In the genomic region with DNA sequence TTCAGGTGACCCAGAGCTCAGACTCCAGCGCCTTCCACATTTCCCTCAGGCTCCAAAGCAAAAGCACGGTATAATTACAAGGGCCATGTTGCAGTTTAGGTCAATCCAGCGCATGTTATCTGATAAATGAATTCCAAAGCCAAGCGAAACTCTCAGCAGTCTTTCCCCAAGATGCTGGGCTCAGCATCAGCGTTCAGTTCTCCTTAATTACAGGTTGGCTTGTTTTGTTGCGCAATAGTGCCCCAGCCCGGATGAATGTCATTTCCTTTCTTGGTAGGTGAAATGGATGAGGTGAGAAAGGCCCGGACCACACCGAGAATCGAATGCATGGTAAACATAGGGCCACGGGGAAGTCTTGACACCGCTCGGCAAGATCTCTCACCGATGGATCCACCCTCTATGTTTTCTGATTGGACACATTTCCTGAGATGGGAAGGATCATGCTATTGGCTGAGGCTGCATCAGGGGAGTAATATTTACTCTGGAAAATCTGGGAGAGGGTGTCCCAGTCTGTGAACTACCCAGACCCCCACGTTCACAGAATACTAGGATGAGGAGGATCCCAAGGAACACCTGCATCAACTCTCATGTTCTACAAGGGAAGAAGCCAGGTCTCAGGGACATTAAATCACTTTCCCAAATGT, we compare ENCODE assay signal across 2 cellular contexts.
TF ChIP-seq lines count a peak whose summit lies in the region.

No MANE protein-coding gene starts in this region.

TF ChIP-seq in GM23338, 12 proteins besides CTCF, POLR2A, EP300 and RAD21:
- TF ChIP-seq ZNF114 (CRISPR knock-in tag; IDR thresholded peaks at IDR 0.05) (no peak), ETS1 (IDR thresholded peaks at IDR 0.05) (no peak), CREB1 (CRISPR knock-in tag; IDR thresholded peaks at IDR 0.05; ENCODE audit: low read depth) (no peak), EZH2 (IDR thresholded peaks at IDR 0.05; ENCODE audit: low read depth, unreplicated experiment) (no peak), NANOG (IDR thresholded peaks at IDR 0.05; ENCODE audit: borderline replicate concordance) (no peak), STAT1 (IDR thresholded peaks at IDR 0.05; ENCODE audit: unreplicated experiment) (no peak)
- TF ChIP-seq, protein P1, sequence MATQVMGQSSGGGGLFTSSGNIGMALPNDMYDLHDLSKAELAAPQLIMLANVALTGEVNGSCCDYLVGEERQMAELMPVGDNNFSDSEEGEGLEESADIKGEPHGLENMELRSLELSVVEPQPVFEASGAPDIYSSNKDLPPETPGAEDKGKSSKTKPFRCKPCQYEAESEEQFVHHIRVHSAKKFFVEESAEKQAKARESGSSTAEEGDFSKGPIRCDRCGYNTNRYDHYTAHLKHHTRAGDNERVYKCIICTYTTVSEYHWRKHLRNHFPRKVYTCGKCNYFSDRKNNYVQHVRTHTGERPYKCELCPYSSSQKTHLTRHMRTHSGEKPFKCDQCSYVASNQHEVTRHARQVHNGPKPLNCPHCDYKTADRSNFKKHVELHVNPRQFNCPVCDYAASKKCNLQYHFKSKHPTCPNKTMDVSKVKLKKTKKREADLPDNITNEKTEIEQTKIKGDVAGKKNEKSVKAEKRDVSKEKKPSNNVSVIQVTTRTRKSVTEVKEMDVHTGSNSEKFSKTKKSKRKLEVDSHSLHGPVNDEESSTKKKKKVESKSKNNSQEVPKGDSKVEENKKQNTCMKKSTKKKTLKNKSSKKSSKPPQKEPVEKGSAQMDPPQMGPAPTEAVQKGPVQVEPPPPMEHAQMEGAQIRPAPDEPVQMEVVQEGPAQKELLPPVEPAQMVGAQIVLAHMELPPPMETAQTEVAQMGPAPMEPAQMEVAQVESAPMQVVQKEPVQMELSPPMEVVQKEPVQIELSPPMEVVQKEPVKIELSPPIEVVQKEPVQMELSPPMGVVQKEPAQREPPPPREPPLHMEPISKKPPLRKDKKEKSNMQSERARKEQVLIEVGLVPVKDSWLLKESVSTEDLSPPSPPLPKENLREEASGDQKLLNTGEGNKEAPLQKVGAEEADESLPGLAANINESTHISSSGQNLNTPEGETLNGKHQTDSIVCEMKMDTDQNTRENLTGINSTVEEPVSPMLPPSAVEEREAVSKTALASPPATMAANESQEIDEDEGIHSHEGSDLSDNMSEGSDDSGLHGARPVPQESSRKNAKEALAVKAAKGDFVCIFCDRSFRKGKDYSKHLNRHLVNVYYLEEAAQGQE (IDR thresholded peaks at IDR 0.05; ENCODE audit: unreplicated experiment) = no peak

TF ChIP-seq in K562, 482 proteins besides CTCF, POLR2A, EP300 and RAD21:
- TF ChIP-seq HDAC6 (IDR thresholded peaks at IDR 0.05; ENCODE audit: low read depth, low read length) (no peak), CEBPG (CRISPR knock-in tag; IDR thresholded peaks at IDR 0.05) (peak; percentile 94), CEBPG (tag; conservative IDR thresholded peaks at IDR 0.05 in 1 of 2, IDR thresholded peaks at IDR 0.05 in 1 of 2) (peak; percentile 98 to 100), CTBP1 (IDR thresholded peaks at IDR 0.05; ENCODE audit: borderline replicate concordance) (peak; percentile 15; the same call in 1 of the 2 replicates), TGIF2 (CRISPR knock-in tag; IDR thresholded peaks at IDR 0.05) (no peak), ZNF143 (CRISPR knock-in tag; IDR thresholded peaks at IDR 0.05) (no peak), FOS (IDR thresholded peaks at IDR 0.05; ENCODE audit: extremely low read depth, insufficient read length) (no peak), CEBPB (tag; IDR thresholded peaks at IDR 0.05) (peak; percentile 98), ZNF561 (CRISPR knock-in tag; conservative IDR thresholded peaks at IDR 0.05) (no peak), MAFF (IDR thresholded peaks at IDR 0.05; ENCODE audit: low read length) (no peak)
- TF ChIP-seq, protein P2, sequence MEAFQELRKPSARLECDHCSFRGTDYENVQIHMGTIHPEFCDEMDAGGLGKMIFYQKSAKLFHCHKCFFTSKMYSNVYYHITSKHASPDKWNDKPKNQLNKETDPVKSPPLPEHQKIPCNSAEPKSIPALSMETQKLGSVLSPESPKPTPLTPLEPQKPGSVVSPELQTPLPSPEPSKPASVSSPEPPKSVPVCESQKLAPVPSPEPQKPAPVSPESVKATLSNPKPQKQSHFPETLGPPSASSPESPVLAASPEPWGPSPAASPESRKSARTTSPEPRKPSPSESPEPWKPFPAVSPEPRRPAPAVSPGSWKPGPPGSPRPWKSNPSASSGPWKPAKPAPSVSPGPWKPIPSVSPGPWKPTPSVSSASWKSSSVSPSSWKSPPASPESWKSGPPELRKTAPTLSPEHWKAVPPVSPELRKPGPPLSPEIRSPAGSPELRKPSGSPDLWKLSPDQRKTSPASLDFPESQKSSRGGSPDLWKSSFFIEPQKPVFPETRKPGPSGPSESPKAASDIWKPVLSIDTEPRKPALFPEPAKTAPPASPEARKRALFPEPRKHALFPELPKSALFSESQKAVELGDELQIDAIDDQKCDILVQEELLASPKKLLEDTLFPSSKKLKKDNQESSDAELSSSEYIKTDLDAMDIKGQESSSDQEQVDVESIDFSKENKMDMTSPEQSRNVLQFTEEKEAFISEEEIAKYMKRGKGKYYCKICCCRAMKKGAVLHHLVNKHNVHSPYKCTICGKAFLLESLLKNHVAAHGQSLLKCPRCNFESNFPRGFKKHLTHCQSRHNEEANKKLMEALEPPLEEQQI (IDR thresholded peaks at IDR 0.05) = no peak
- TF ChIP-seq, protein P3, sequence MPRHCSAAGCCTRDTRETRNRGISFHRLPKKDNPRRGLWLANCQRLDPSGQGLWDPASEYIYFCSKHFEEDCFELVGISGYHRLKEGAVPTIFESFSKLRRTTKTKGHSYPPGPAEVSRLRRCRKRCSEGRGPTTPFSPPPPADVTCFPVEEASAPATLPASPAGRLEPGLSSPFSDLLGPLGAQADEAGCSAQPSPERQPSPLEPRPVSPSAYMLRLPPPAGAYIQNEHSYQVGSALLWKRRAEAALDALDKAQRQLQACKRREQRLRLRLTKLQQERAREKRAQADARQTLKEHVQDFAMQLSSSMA (CRISPR knock-in tag; IDR thresholded peaks at IDR 0.05) = no peak
- TF ChIP-seq, protein P4, sequence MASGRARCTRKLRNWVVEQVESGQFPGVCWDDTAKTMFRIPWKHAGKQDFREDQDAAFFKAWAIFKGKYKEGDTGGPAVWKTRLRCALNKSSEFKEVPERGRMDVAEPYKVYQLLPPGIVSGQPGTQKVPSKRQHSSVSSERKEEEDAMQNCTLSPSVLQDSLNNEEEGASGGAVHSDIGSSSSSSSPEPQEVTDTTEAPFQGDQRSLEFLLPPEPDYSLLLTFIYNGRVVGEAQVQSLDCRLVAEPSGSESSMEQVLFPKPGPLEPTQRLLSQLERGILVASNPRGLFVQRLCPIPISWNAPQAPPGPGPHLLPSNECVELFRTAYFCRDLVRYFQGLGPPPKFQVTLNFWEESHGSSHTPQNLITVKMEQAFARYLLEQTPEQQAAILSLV (tag; IDR thresholded peaks at IDR 0.05) = peak; percentile 84
